27 cellular contexts compared by ENCODE assay signal in genomic region chr20:63753381-63753780, GRCh38. TPM values are rescaled to one million over a fixed set of nuclear protein-coding genes. Genes with fewer than 3 reads are reported as not detected.
"Had no signal": no experiment of that assay in that cellular context is flagged by ENCODE, and none has a peak within 500 bp of the region (broad histone marks: within the 10 kb centered on the region; RNA-seq: fewer than 3 reads in every experiment).

No MANE protein-coding gene starts in this region.

- H3K4me3 ChIP-seq: gastroesophageal sphincter, psoas muscle, smooth muscle cell, suprapubic skin, tibial artery had no signal

- H3K27me3 ChIP-seq: brain microvascular endothelial cell, gastroesophageal sphincter, suprapubic skin, tibial artery had no signal

- H3K4me3 Mint-ChIP-seq: activated B cell treated with CpG ODN at 0.5 μM for 24 hours; activated CD8-positive, alpha-beta T cell treated with anti-CD3 and anti-CD28 coated beads for 36 hours; activated T-cell treated with anti-CD3 and anti-CD28 coated beads, Interleukin-2, amount 50 U/mL, for 72 hours; effector memory CD8-positive, alpha-beta T cell; mesothelial cell of epicardium; stimulated activated naive B cell treated with anti-CD40 and anti-IgM and Interleukin-4, amounts not matched to agents 10 μg/mL and 1 μg/mL and 100 μg/mL, for 72 hours; T-helper 2 cell treated with Interferon-gamma antibody and Interleukin-4, amounts not matched to agents 5 μg/mL and 100 μg/mL, for 36 hours had no signal

- H2AFZ ChIP-seq: parathyroid adenoma had no signal

- H3K27me3 Mint-ChIP-seq: activated CD8-positive, alpha-beta T cell treated with anti-CD3 and anti-CD28 coated beads for 36 hours; effector memory CD8-positive, alpha-beta T cell had no signal

- DNase-seq: activated B cell treated with CpG ODN at 0.5 μM for 24 hours; activated CD4-positive, alpha-beta T cell treated with anti-CD3 and anti-CD28 coated beads, Interleukin-2, amount 50 U/mL, for 1 hour; activated CD8-positive, alpha-beta T cell treated with anti-CD3 and anti-CD28 coated beads for 36 hours; activated naive CD4-positive, alpha-beta T cell treated with anti-CD3 and anti-CD28 coated beads, Interleukin-2, amount 50 U/mL, for 16 hours; activated T-cell treated with anti-CD3 and anti-CD28 coated beads, Interleukin-2, amount 50 U/mL, for 72 hours; amniotic stem cell; brain microvascular endothelial cell; cortex of kidney; effector memory CD8-positive, alpha-beta T cell; erythroblast; head of caudate nucleus; hippocampal formation; left colon; naive thymus-derived CD4-positive, alpha-beta T cell; stimulated activated CD4-positive, alpha-beta T cell treated with anti-CD3 and anti-CD28 coated beads, Interleukin-1b, Interleukin-23, amount 100 ng/mL, for 48 hours; stimulated activated CD4-positive, alpha-beta T cell treated with anti-CD3 and anti-CD28 coated beads, Interleukin-4, amount 100 ng/mL, for 4 hours; stimulated activated CD8-positive, alpha-beta memory T cell treated with anti-CD3 and anti-CD28 coated beads, Interleukin-4, amount 100 ng/mL, for 48 hours; stimulated activated naive B cell treated with anti-CD40 and anti-IgM and Interleukin-4, amounts not matched to agents 10 μg/mL and 1 μg/mL and 100 μg/mL, for 72 hours; T-helper 1 cell; tibial artery had no signal

- H3K27ac Mint-ChIP-seq: activated B cell treated with CpG ODN at 0.5 μM for 24 hours; activated CD8-positive, alpha-beta T cell treated with anti-CD3 and anti-CD28 coated beads for 36 hours; activated T-cell treated with anti-CD3 and anti-CD28 coated beads, Interleukin-2, amount 50 U/mL, for 72 hours; mesothelial cell of epicardium; stimulated activated naive B cell treated with anti-CD40 and anti-IgM and Interleukin-4, amounts not matched to agents 10 μg/mL and 1 μg/mL and 100 μg/mL, for 72 hours; T-helper 2 cell treated with Interferon-gamma antibody and Interleukin-4, amounts not matched to agents 5 μg/mL and 100 μg/mL, for 36 hours had no signal

- H3K36me3 Mint-ChIP-seq: mesothelial cell of epicardium; naive thymus-derived CD4-positive, alpha-beta T cell; stimulated activated naive B cell treated with anti-CD40 and anti-IgM and Interleukin-4, amounts not matched to agents 10 μg/mL and 1 μg/mL and 100 μg/mL, for 72 hours had no signal

- H3K9ac ChIP-seq: parathyroid adenoma had no signal

- H3K9me3 ChIP-seq: gastroesophageal sphincter, psoas muscle, suprapubic skin, tibial artery had no signal

- H3K36me3 ChIP-seq: brain microvascular endothelial cell had no signal

- H3K4me1 ChIP-seq: gastroesophageal sphincter, parathyroid adenoma, psoas muscle, suprapubic skin, tibial artery had no signal

- H3K9me3 Mint-ChIP-seq: activated B cell treated with CpG ODN at 0.5 μM for 24 hours; activated CD8-positive, alpha-beta T cell treated with anti-CD3 and anti-CD28 coated beads for 36 hours; activated T-cell treated with anti-CD3 and anti-CD28 coated beads, Interleukin-2, amount 50 U/mL, for 72 hours; effector memory CD8-positive, alpha-beta T cell; mesothelial cell of epicardium; T-helper 2 cell treated with Interferon-gamma antibody and Interleukin-4, amounts not matched to agents 5 μg/mL and 100 μg/mL, for 36 hours had no signal

- ATAC-seq: activated CD8-positive, alpha-beta T cell treated with anti-CD3 and anti-CD28 coated beads for 36 hours; activated T-cell treated with anti-CD3 and anti-CD28 coated beads, Interleukin-2, amount 50 U/mL, for 72 hours; effector memory CD8-positive, alpha-beta T cell; gastroesophageal sphincter; left colon; naive thymus-derived CD4-positive, alpha-beta T cell; stimulated activated naive B cell treated with anti-CD40 and anti-IgM and Interleukin-4, amounts not matched to agents 10 μg/mL and 1 μg/mL and 100 μg/mL, for 72 hours had no signal

- H3K27ac ChIP-seq: brain microvascular endothelial cell, gastroesophageal sphincter, parathyroid adenoma, psoas muscle, suprapubic skin, tibial artery had no signal

- H3K4me1 Mint-ChIP-seq: activated B cell treated with CpG ODN at 0.5 μM for 24 hours, mesothelial cell of epicardium had no signal

RNA-seq across cellular contexts. Expression of gene TNFRSF6B, which starts 56.9 kb away (rescaled TPM):
- total RNA-seq: activated B cell treated with CpG ODN at 0.5 μM for 24 hours; activated CD8-positive, alpha-beta T cell treated with anti-CD3 and anti-CD28 coated beads for 36 hours; mesothelial cell of epicardium had no signal
